In genomic region chr3:19074257-19074938, GRCh38 we compare ENCODE assay signal across 25 cellular contexts.
A peak's percentile ranks its signal among the peaks of the same experiment; 100 is the strongest.
DNase-seq lines count a peak whose midpoint lies in the region; TF ChIP-seq lines count a peak whose summit lies in the region.
"Had no signal": no experiment of that assay in that cellular context is flagged by ENCODE, and none has a peak within 500 bp of the region (broad histone marks: within the 10 kb centered on the region; RNA-seq: fewer than 3 reads in every experiment).

No MANE protein-coding gene starts in this region.

- no peaks in the 10 kb centered on the region for H3K27me3 Mint-ChIP-seq in neural progenitor cell (ENCODE audit: insufficient read depth, low read depth)
- H3K27me3 Mint-ChIP-seq: activated CD4-positive, alpha-beta T cell treated with anti-CD3 and anti-CD28 coated beads for 36 hours; effector memory CD8-positive, alpha-beta T cell had no signal

- H3K36me3 ChIP-seq in WERI-Rb-1 (no peaks in the 10 kb centered on the region), iPS-20b (ENCODE audit: insufficient read depth, low read depth, low read length) (no peaks in the 10 kb centered on the region), neural progenitor cell (no peaks in the 10 kb centered on the region)
- H3K36me3 ChIP-seq: BLaER1, prostate gland, upper lobe of left lung had no signal

- no peak for TF ChIP-seq CTCF in WERI-Rb-1 (IDR thresholded peaks at IDR 0.05; ENCODE audit: low read depth, low read length)
- no peak for TF ChIP-seq CTCF in neural progenitor cell (IDR thresholded peaks at IDR 0.05)

- H3K4me2 ChIP-seq in neural progenitor cell: no peak overlapping the region
- H3K4me2 ChIP-seq: BLaER1 had no signal

- peaks cover 16% of the 10 kb centered on the region for H3K4me1 Mint-ChIP-seq in neural progenitor cell
- H3K4me1 Mint-ChIP-seq: activated CD4-positive, alpha-beta T cell treated with anti-CD3 and anti-CD28 coated beads for 36 hours had no signal

- H3K9me3 ChIP-seq in WERI-Rb-1 (ENCODE audit: severe bottlenecking) (peaks cover under 1% of the 10 kb centered on the region), iPS-20b (ENCODE audit: insufficient read depth, low read depth, low read length) (peaks cover 3% of the 10 kb centered on the region; the same call in 1 of the 2 replicates), neural progenitor cell (ENCODE audit: low read depth) (no peaks in the 10 kb centered on the region)
- H3K9me3 ChIP-seq: prostate gland, upper lobe of left lung had no signal

- no peaks in the 10 kb centered on the region for H3F3A ChIP-seq in neural progenitor cell (ENCODE audit: low read depth)

- H3K27ac Mint-ChIP-seq in neural progenitor cell: no peak overlapping the region
- H3K27ac Mint-ChIP-seq: activated CD4-positive, alpha-beta T cell treated with anti-CD3 and anti-CD28 coated beads for 36 hours; activated T-cell treated with anti-CD3 and anti-CD28 coated beads, Interleukin-2, amount 50 U/mL, for 24 hours; effector memory CD8-positive, alpha-beta T cell had no signal

- H3K9me3 Mint-ChIP-seq in neural progenitor cell: no peaks in the 10 kb centered on the region
- H3K9me3 Mint-ChIP-seq: activated T-cell treated with anti-CD3 and anti-CD28 coated beads, Interleukin-2, amount 50 U/mL, for 24 hours had no signal

- H3K4me1 ChIP-seq in iPS-20b (ENCODE audit: insufficient read depth, low read length): peaks cover 24% of the 10 kb centered on the region
- peaks cover 7% of the 10 kb centered on the region for H3K4me1 ChIP-seq in neural progenitor cell
- H3K4me1 ChIP-seq: BLaER1, foreskin keratinocyte, prostate gland, upper lobe of left lung had no signal

- H3K36me3 Mint-ChIP-seq in neural progenitor cell: no peaks in the 10 kb centered on the region

- no peak overlapping the region for H2AFZ ChIP-seq in neural progenitor cell (replicated peaks)

- no peak overlapping the region for H3K27ac ChIP-seq in WERI-Rb-1
- peak overlapping the region; percentile 27 for H3K27ac ChIP-seq in iPS-20b (ENCODE audit: low read length)
- no peak overlapping the region for H3K27ac ChIP-seq in neural progenitor cell
- H3K27ac ChIP-seq: BLaER1, coronary artery, foreskin keratinocyte, prostate gland, upper lobe of left lung had no signal

- H3K4me3 ChIP-seq in WERI-Rb-1 (ENCODE audit: low read depth, low read length) (no peak overlapping the region), iPS-20b (ENCODE audit: low read length) (peak overlapping the region; percentile 38), neural progenitor cell (no peak overlapping the region)
- H3K4me3 ChIP-seq: BLaER1, coronary artery, GM12878, lung, prostate gland, upper lobe of left lung had no signal

- H3K9ac ChIP-seq in iPS-20b (ENCODE audit: low read depth, low read length) (no peak overlapping the region), neural progenitor cell (no peak overlapping the region)
- H3K9ac ChIP-seq: BLaER1 had no signal

- in situ Hi-C loops in KBM-7 (cut with MboI; ENCODE audit: low pct_unique_long_range_greater_than_20kb, low sequenced_read_pairs): loop anchor here (25.0 kb wide), 1 partner anchor 163 kb away; no protein-coding TSS in a partner anchor

- no peaks in the 10 kb centered on the region for H3K79me2 ChIP-seq in neural progenitor cell (ENCODE audit: low read depth)

- H3K4me3 Mint-ChIP-seq in neural progenitor cell: no peak overlapping the region
- H3K4me3 Mint-ChIP-seq: activated CD4-positive, alpha-beta T cell treated with anti-CD3 and anti-CD28 coated beads for 36 hours; activated T-cell treated with anti-CD3 and anti-CD28 coated beads, Interleukin-2, amount 50 U/mL, for 24 hours; effector memory CD8-positive, alpha-beta T cell had no signal

- peak; percentile 84 for DNase-seq in ELF-1 (ENCODE audit: low read depth, low spot score)
- peak; percentile 24 for DNase-seq in KBM-7
- peak; percentile 14 for DNase-seq in WERI-Rb-1
- DNase-seq in activated T-cell treated with anti-CD3 and anti-CD28 coated beads, Interleukin-2, amount 50 U/mL, for 1 hour: no peak
- DNase-seq in anterior cingulate cortex (lab: John Stamatoyannopoulos, UW): no peak
- DNase-seq in GM19240 (ENCODE audit: insufficient read length, low spot score): no peak
- DNase-seq in neural progenitor cell (ENCODE audit: low spot score): no peak
- DNase-seq: activated CD4-positive, alpha-beta T cell treated with anti-CD3 and anti-CD28 coated beads for 36 hours; activated gamma-delta T cell treated with Interleukin-2 at 50 U/mL for 16 hours; activated T-cell treated with anti-CD3 and anti-CD28 coated beads, Interleukin-2, amount 50 U/mL, for 24 hours; COR-L47; DMS79 treated with DMSO at 0.1 percent for 48 hours; effector memory CD8-positive, alpha-beta T cell; HCEC 1CT; NCI-H510A; SHP77 treated with DMSO at 0.1 percent for 48 hours; stimulated activated CD8-positive, alpha-beta memory T cell treated with anti-CD3 and anti-CD28 coated beads, Interleukin-4, amount 100 ng/mL, for 48 hours; upper lobe of left lung had no signal

- H3K27me3 ChIP-seq in WERI-Rb-1 (ENCODE audit: insufficient read depth, low read depth, severe bottlenecking) (no peaks in the 10 kb centered on the region), iPS-20b (ENCODE audit: insufficient read depth, low read length) (no peaks in the 10 kb centered on the region), neural progenitor cell (no peaks in the 10 kb centered on the region)
- H3K27me3 ChIP-seq: BLaER1, foreskin keratinocyte, upper lobe of left lung had no signal

- H4K20me1 ChIP-seq in neural progenitor cell (ENCODE audit: low read depth): no peaks in the 10 kb centered on the region
- H4K20me1 ChIP-seq: BLaER1 had no signal

Comparison
In these comparisons a context has a peak if more than half of its experiments do, and no peak if none do; other contexts are left out.
1. DNase-seq: peak in ELF-1 (single experiment), KBM-7 (single experiment) and WERI-Rb-1 (single experiment); none in activated T-cell treated with anti-CD3 and anti-CD28 coated beads, Interleukin-2, amount 50 U/mL, for 1 hour (single experiment), anterior cingulate cortex (0 of 58), GM19240 (single experiment) and neural progenitor cell (single experiment).